8 cellular contexts compared by ENCODE assay signal in genomic region chr4:3075652-3075981, GRCh38. TPM values are rescaled to one million over a fixed set of nuclear protein-coding genes. Genes with fewer than 3 reads are reported as not detected.
DNase-seq lines count a peak whose midpoint lies in the region; ATAC-seq and TF ChIP-seq lines count a peak whose summit lies in the region.

No MANE protein-coding gene starts in this region.

- peak overlapping the region; percentile 98 to 99; a peak in 3 of 4 replicates for H3K4me3 ChIP-seq in DND-41 (ENCODE audit: low read depth in 1 of 2, low read length in 2 of 2)
- H3K4me3 ChIP-seq in PC-9, result peak overlapping the region; percentile 87
- peak overlapping the region; percentile 82 for H3K4me3 ChIP-seq in parathyroid adenoma (ENCODE audit: low read depth, low read length)

- H3K27ac ChIP-seq in DND-41 (ENCODE audit: low read length) (peak overlapping the region; percentile 60), PC-9 (no peak overlapping the region), epithelial cell of prostate (peak overlapping the region; percentile 75), parathyroid adenoma (no peak overlapping the region)

- H2AFZ ChIP-seq in DND-41 (ENCODE audit: low read depth, low read length), result peak overlapping the region; percentile 34; the same call in 1 of the 2 replicates
- peak overlapping the region; percentile 94; the same call in 1 of the 2 replicates for H2AFZ ChIP-seq in PC-9
- no peak overlapping the region for H2AFZ ChIP-seq in parathyroid adenoma

- H3K4me1 ChIP-seq in DND-41 (ENCODE audit: insufficient read depth, low read length), result peaks cover 28% of the 10 kb centered on the region
- H3K4me1 ChIP-seq in PC-9 (replicated peaks; ENCODE audit: insufficient read depth), result peaks cover 9% of the 10 kb centered on the region
- H3K4me1 ChIP-seq in parathyroid adenoma, result no peaks in the 10 kb centered on the region

- CTCF ChIA-PET in PC-9 (lab: Charles Lee), result no interaction called here

- DNase-seq in DND-41, result no peak
- DNase-seq in PC-9, result no peak
- no peak for DNase-seq in epithelial cell of prostate (ENCODE audit: low read depth, low spot score)
- DNase-seq in NOMO-1 treated with dmso at 0.1 percent for 144 hours (lab: John Stamatoyannopoulos, UW; ENCODE audit: unreplicated experiment), result no peak
- no peak for DNase-seq in HuH-7.5 (ENCODE audit: low spot score)
- DNase-seq in NCI-H526 treated with DMSO at 0.1 percent for 48 hours (lab: John Stamatoyannopoulos, UW), result no peak
- no peak for DNase-seq in HPDE6-E6E7 (ENCODE audit: extremely low spot score)

- TF ChIP-seq CTCF in DND-41 (IDR thresholded peaks at IDR 0.05; ENCODE audit: borderline replicate concordance, extremely low read depth, low read length, poor library complexity, severe bottlenecking) (no peak), PC-9 (conservative IDR thresholded peaks at IDR 0.05) (no peak), parathyroid adenoma (IDR thresholded peaks at IDR 0.05) (no peak)

- intact Hi-C loops in PC-9 (cut with micrococcal nuclease; ENCODE audit: unreplicated experiment), result no loop called here

- peak overlapping the region; percentile 91 for H3K9ac ChIP-seq in DND-41 (ENCODE audit: low read depth, low read length)
- no peak overlapping the region for H3K9ac ChIP-seq in parathyroid adenoma

- H3K36me3 ChIP-seq in DND-41 (ENCODE audit: insufficient read depth, low read length), result no peaks in the 10 kb centered on the region
- H3K36me3 ChIP-seq in PC-9 (ENCODE audit: low read depth), result no peaks in the 10 kb centered on the region
- no peaks in the 10 kb centered on the region for H3K36me3 ChIP-seq in parathyroid adenoma (ENCODE audit: control insufficient read depth, insufficient read depth, low read length)

- H3K9me3 ChIP-seq in DND-41 (ENCODE audit: insufficient read depth, low read length, severe bottlenecking), result no peaks in the 10 kb centered on the region
- H3K9me3 ChIP-seq in PC-9 (ENCODE audit: insufficient read depth, low read depth), result no peaks in the 10 kb centered on the region
- H3K9me3 ChIP-seq in parathyroid adenoma (ENCODE audit: control insufficient read depth, low read length), result no peaks in the 10 kb centered on the region

- H3K79me2 ChIP-seq in DND-41 (ENCODE audit: insufficient read depth, low read length) (peaks cover 54% of the 10 kb centered on the region), PC-9 (ENCODE audit: low read depth) (peaks cover 47% of the 10 kb centered on the region), parathyroid adenoma (peaks cover 19% of the 10 kb centered on the region)

- no peak for ATAC-seq in DND-41 (ENCODE audit: insufficient read depth, low read depth)

- H3K4me2 ChIP-seq in DND-41 (ENCODE audit: insufficient read depth, low read length) (peak overlapping the region; percentile 98), PC-9 (peak overlapping the region; percentile 90), parathyroid adenoma (ENCODE audit: low read length) (peak overlapping the region; percentile 81)

- H4K20me1 ChIP-seq in DND-41 (ENCODE audit: insufficient read depth, low read length), result peaks cover 19% of the 10 kb centered on the region
- H4K20me1 ChIP-seq in PC-9 (ENCODE audit: insufficient read depth), result no peaks in the 10 kb centered on the region; the same call in 1 of the 2 replicates

- BruUV-seq in PC-9 (replicated peaks; lab: Mats Ljungman, UMichigan), result no TSS peak

- no peaks in the 10 kb centered on the region for H3K9me2 ChIP-seq in PC-9 (ENCODE audit: insufficient read depth)

- POLR2A ChIA-PET in PC-9 (lab: Charles Lee; ENCODE audit: unreplicated experiment), result no interaction called here

- H3F3A ChIP-seq in PC-9 (ENCODE audit: insufficient read depth, low read depth), result no peaks in the 10 kb centered on the region

- no peaks in the 10 kb centered on the region for H3K27me3 ChIP-seq in DND-41 (ENCODE audit: insufficient read depth, low read length, poor library complexity)
- no peaks in the 10 kb centered on the region for H3K27me3 ChIP-seq in PC-9 (ENCODE audit: insufficient read depth, low read depth)
- H3K27me3 ChIP-seq in parathyroid adenoma (ENCODE audit: control insufficient read depth, insufficient read depth, low read length), result no peaks in the 10 kb centered on the region

RNA-seq across cellular contexts. Expression of gene HTT, which starts 1.1 kb away (rescaled TPM):
- 69.0 and 81.7 TPM in 2 replicates for total RNA-seq in PC-9 (2021)

RNA-seq across cellular contexts. Expression of gene HTT-AS, which starts 1.3 kb away (rescaled TPM):
- total RNA-seq in PC-9 (2021), result not detected in 2 replicates

Comparison
In these comparisons a context has a peak if more than half of its experiments do, and no peak if none do; other contexts are left out.
1. H3K27ac ChIP-seq: peak in DND-41 (single experiment) and epithelial cell of prostate (single experiment); none in PC-9 (single experiment) and parathyroid adenoma (single experiment).
2. Peak in every context shown above with its lines, with median percentiles within 50 percentile points of each other: H3K4me2 ChIP-seq and H3K4me3 ChIP-seq.